In genomic region chr1:7248828-7249227, GRCh38 we compare ENCODE assay signal across 15 cellular contexts.
"Had no signal": no experiment of that assay in that cellular context is flagged by ENCODE, and none has a peak within 500 bp of the region (broad histone marks: within the 10 kb centered on the region; RNA-seq: fewer than 3 reads in every experiment).

No MANE protein-coding gene starts in this region.

- DNase-seq: activated CD4-positive, alpha-beta T cell treated with anti-CD3 and anti-CD28 coated beads for 4 hours; activated CD8-positive, alpha-beta T cell treated with anti-CD3 and anti-CD28 coated beads for 36 hours; activated effector memory CD4-positive, alpha-beta T cell treated with Interleukin-2 at 50 U/mL for 16 hours; activated naive CD4-positive, alpha-beta T cell; activated T-cell treated with anti-CD3 and anti-CD28 coated beads, Interleukin-2, amount 50 U/mL, for 24 hours; amniotic stem cell; body of pancreas; central memory CD4-positive, alpha-beta T cell; Kasumi-1; NCI-H1048; NCI-H187 treated with DMSO at 0.1 percent for 48 hours; NCI-H2171; SIG-M5 had no signal

- H3K27me3 ChIP-seq: ascending aorta, body of pancreas had no signal

- H3K4me3 ChIP-seq: ascending aorta, body of pancreas, SK-N-MC had no signal

- H3K4me1 ChIP-seq: ascending aorta, body of pancreas had no signal

- H3K27ac ChIP-seq: ascending aorta, body of pancreas, SK-N-MC had no signal

- H3K36me3 ChIP-seq: ascending aorta had no signal

- H3K9me3 ChIP-seq: ascending aorta, body of pancreas had no signal
